24 cellular contexts compared by ENCODE assay signal in the genomic region with DNA sequence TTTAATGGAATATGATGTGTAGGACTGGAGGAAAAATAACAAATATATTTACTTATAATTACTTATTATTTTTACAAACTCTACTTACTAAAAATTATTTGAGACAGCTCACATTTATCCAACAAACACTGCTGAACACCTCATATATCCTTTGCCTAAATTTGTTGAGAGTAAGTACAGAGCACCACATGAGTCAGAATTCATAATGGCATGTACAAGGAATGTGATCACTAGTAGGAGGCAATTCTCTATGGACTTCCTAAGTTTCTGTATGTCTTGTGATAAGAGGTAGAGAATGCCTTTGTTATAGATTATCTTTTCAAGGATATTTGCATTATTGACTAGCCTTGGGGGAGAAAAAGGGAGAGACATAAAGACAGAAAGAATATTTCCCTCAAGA. TPM values are rescaled to one million over a fixed set of nuclear protein-coding genes. Genes with fewer than 3 reads are reported as not detected.
DNase-seq lines count a peak whose midpoint lies in the region; ATAC-seq and TF ChIP-seq lines count a peak whose summit lies in the region.
"Had no signal": no experiment of that assay in that cellular context is flagged by ENCODE, and none has a peak within 500 bp of the region (broad histone marks: within the 10 kb centered on the region; RNA-seq: fewer than 3 reads in every experiment).

No MANE protein-coding gene starts in this region.

- H3K4me3 ChIP-seq in adipocyte (ENCODE audit: low read length) (no peak overlapping the region), foreskin fibroblast (ENCODE audit: low read depth in 1 of 2, low read length in 2 of 2) (no peak overlapping the region)
- H3K4me3 ChIP-seq: cardiac muscle cell, esophagus muscularis mucosa, GM12878, PC-9, tibial artery had no signal

- H3K36me3 ChIP-seq in adipocyte (ENCODE audit: control insufficient read depth, insufficient read depth, low read length, severe bottlenecking): no peaks in the 10 kb centered on the region
- H3K36me3 ChIP-seq: cardiac muscle cell, esophagus muscularis mucosa, tibial artery had no signal

- H3K27me3 Mint-ChIP-seq in activated T-helper 17 cell treated with anti-CD3 and anti-CD28 coated beads, Interleukin-2, amount 50 U/mL, for 72 hours: peaks cover 18% of the 10 kb centered on the region

- ATAC-seq in activated T-helper 17 cell treated with anti-CD3 and anti-CD28 coated beads, Interleukin-2, amount 50 U/mL, for 72 hours (replicated peaks): no peak
- ATAC-seq: activated T-cell treated with anti-CD3 and anti-CD28 coated beads, Interleukin-2, amount 50 U/mL, for 72 hours; GM12878; naive thymus-derived CD8-positive, alpha-beta T cell had no signal

- no peaks in the 10 kb centered on the region for H3K9me3 ChIP-seq in adipocyte (ENCODE audit: control insufficient read depth, low read length)
- H3K9me3 ChIP-seq: esophagus muscularis mucosa, tibial artery had no signal

- no peaks in the 10 kb centered on the region for H3K9me3 Mint-ChIP-seq in activated T-helper 17 cell treated with anti-CD3 and anti-CD28 coated beads, Interleukin-2, amount 50 U/mL, for 72 hours
- H3K9me3 Mint-ChIP-seq: activated B cell treated with CpG ODN at 0.5 μM for 24 hours; activated T-cell treated with anti-CD3 and anti-CD28 coated beads, Interleukin-2, amount 50 U/mL, for 72 hours; memory B cell; naive thymus-derived CD8-positive, alpha-beta T cell; T-helper 2 cell treated with Interferon-gamma antibody and Interleukin-4, amounts not matched to agents 5 μg/mL and 100 μg/mL, for 36 hours had no signal

- H3K27ac Mint-ChIP-seq in activated T-helper 17 cell treated with anti-CD3 and anti-CD28 coated beads, Interleukin-2, amount 50 U/mL, for 72 hours: no peak overlapping the region
- H3K27ac Mint-ChIP-seq: activated B cell treated with CpG ODN at 0.5 μM for 24 hours; activated T-cell treated with anti-CD3 and anti-CD28 coated beads, Interleukin-2, amount 50 U/mL, for 72 hours; memory B cell; naive thymus-derived CD8-positive, alpha-beta T cell; T-helper 2 cell treated with Interferon-gamma antibody and Interleukin-4, amounts not matched to agents 5 μg/mL and 100 μg/mL, for 36 hours had no signal

- H3K27me3 ChIP-seq in adipocyte (replicated peaks; ENCODE audit: control insufficient read depth, insufficient read depth, low read length): no peaks in the 10 kb centered on the region
- H3K27me3 ChIP-seq: cardiac muscle cell, esophagus muscularis mucosa, tibial artery had no signal

- H3K36me3 Mint-ChIP-seq in activated T-helper 17 cell treated with anti-CD3 and anti-CD28 coated beads, Interleukin-2, amount 50 U/mL, for 72 hours (ENCODE audit: low read depth): no peaks in the 10 kb centered on the region
- H3K36me3 Mint-ChIP-seq: memory B cell; naive thymus-derived CD8-positive, alpha-beta T cell had no signal

- H3K4me1 Mint-ChIP-seq in activated T-helper 17 cell treated with anti-CD3 and anti-CD28 coated beads, Interleukin-2, amount 50 U/mL, for 72 hours: no peaks in the 10 kb centered on the region
- H3K4me1 Mint-ChIP-seq: activated B cell treated with CpG ODN at 0.5 μM for 24 hours; memory B cell; naive thymus-derived CD8-positive, alpha-beta T cell had no signal

- TF ChIP-seq CTCF in foreskin fibroblast (IDR thresholded peaks at IDR 0.05; ENCODE audit: low read depth, low read length): no peak

- DNase-seq in HCEC 1CT: peak; percentile 75
- DNase-seq in adipocyte (ENCODE audit: low read depth): peak; percentile 34
- DNase-seq in foreskin fibroblast: peak; percentile 41 to 65
- DNase-seq in NCI-H2196 (lab: John Stamatoyannopoulos, UW; ENCODE audit: unreplicated experiment): no peak
- DNase-seq in NCI-H345 treated with DMSO at 0.1 percent for 48 hours (lab: John Stamatoyannopoulos, UW; ENCODE audit: unreplicated experiment): no peak
- DNase-seq in cardiac septum (ENCODE audit: low spot score): no peak
- DNase-seq: activated B cell treated with CpG ODN at 0.5 μM for 24 hours; activated T-cell treated with anti-CD3 and anti-CD28 coated beads, Interleukin-2, amount 50 U/mL, for 72 hours; C1 segment of cervical spinal cord; hippocampal formation; kidney; naive thymus-derived CD8-positive, alpha-beta T cell; NCI-H1436; NCI-H82; PC-9; stimulated activated CD4-positive, alpha-beta T cell treated with anti-CD3 and anti-CD28 coated beads, Interleukin-1b, Interleukin-23, amount 100 ng/mL, for 48 hours; stimulated activated naive CD4-positive, alpha-beta T cell; tibial artery had no signal

- intact Hi-C loops in cardiac septum (cut with DNase I): no loop called here

- H3K4me1 ChIP-seq in adipocyte (ENCODE audit: control insufficient read depth, insufficient read depth, low read length): peaks cover 21% of the 10 kb centered on the region

- no peak overlapping the region for H3K9ac ChIP-seq in adipocyte (ENCODE audit: low read length)

- no peak overlapping the region for H3K4me3 Mint-ChIP-seq in activated T-helper 17 cell treated with anti-CD3 and anti-CD28 coated beads, Interleukin-2, amount 50 U/mL, for 72 hours
- H3K4me3 Mint-ChIP-seq: activated B cell treated with CpG ODN at 0.5 μM for 24 hours; activated T-cell treated with anti-CD3 and anti-CD28 coated beads, Interleukin-2, amount 50 U/mL, for 72 hours; memory B cell; naive thymus-derived CD8-positive, alpha-beta T cell; T-helper 2 cell treated with Interferon-gamma antibody and Interleukin-4, amounts not matched to agents 5 μg/mL and 100 μg/mL, for 36 hours had no signal

RNA-seq across cellular contexts. Expression of a gene that starts 8.2 kb away (rescaled TPM):
- under 1 TPM; 0.24 to 0.30 TPM for total RNA-seq in activated T-helper 17 cell treated with anti-CD3 and anti-CD28 coated beads, Interleukin-2, amount 50 U/mL, for 72 hours
- 4.1 TPM for total RNA-seq in cardiac septum

Comparison
In these comparisons a context has a peak if more than half of its experiments do, and no peak if none do; other contexts are left out.
1. DNase-seq: peak in HCEC 1CT (single experiment), adipocyte (single experiment) and foreskin fibroblast (2 of 2); none in NCI-H2196 (single experiment), NCI-H345 treated with DMSO at 0.1 percent for 48 hours (single experiment) and cardiac septum (single experiment).